Comparison of ENCODE assay signal across 8 cellular contexts in the genomic region with DNA sequence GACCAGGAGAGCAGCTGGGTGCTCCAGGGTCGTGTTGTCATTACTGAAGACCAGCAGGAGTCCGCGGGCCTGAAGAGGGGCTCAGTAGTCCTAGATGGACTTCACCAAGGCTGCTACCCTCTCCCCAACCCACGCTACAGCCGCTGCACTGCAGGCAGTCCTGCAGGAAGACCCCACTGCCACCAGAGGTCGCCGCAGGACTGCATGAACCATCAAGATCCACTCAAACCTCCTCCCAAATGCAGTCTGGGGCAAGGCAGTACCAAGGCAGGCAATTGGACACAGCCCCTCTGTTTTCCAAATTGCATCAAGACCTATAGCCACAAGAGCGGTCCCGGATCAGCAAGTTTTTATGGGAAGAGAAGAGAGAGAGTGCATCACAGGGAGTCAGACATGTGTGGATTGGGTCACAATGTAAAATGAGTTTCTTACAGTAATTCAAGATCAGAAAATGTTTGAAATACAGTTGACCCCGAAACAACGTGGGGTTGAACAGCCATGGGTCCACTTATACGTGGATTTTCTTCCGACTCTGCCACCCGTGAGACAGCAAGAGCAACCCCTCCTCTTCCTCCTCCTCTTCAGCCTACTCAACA. TPM values are rescaled to one million over a fixed set of nuclear protein-coding genes. Genes with fewer than 3 reads are reported as not detected.
DNase-seq lines count a peak whose midpoint lies in the region; ATAC-seq, FAIRE-seq and TF ChIP-seq lines count a peak whose summit lies in the region.

No MANE protein-coding gene starts in this region.

- intact Hi-C loops in pancreas (cut with DNase I), result no loop called here

- H3K36me3 ChIP-seq in KMS-11 (ENCODE audit: insufficient read depth) (no peaks in the 10 kb centered on the region), gastroesophageal sphincter (peaks cover 0 to 88% of the 10 kb centered on the region in 2 donors), pancreas (peaks cover 3 to 7% (median 5%) of the 10 kb centered on the region in 3 donors)

- no peak overlapping the region for H3K9ac ChIP-seq in KMS-11

- no peak overlapping the region for H3K4me2 ChIP-seq in KMS-11

- H4K20me1 ChIP-seq in KMS-11 (ENCODE audit: insufficient read depth), result no peaks in the 10 kb centered on the region

- no peaks in the 10 kb centered on the region for H3K4me1 ChIP-seq in KMS-11 (ENCODE audit: low read depth, poor library complexity, severe bottlenecking)
- no peaks in the 10 kb centered on the region for H3K4me1 ChIP-seq in gastroesophageal sphincter
- no peaks in the 10 kb centered on the region for H3K4me1 ChIP-seq in pancreas

- FAIRE-seq in pancreas (lab: Jason Lieb, UNC), result no peak

- H3K36me3 Mint-ChIP-seq in type B pancreatic cell, result no peaks in the 10 kb centered on the region

- peaks cover 4% of the 10 kb centered on the region for H3K4me1 Mint-ChIP-seq in type B pancreatic cell (ENCODE audit: unreplicated experiment)

- 25 to 40% methylated on average over 5 to 9 of the region's 14 CpGs for WGBS in gastroesophageal sphincter (ENCODE audit: low coverage in 1 of 2), 2 donors
- WGBS in pancreas, 2 donors, result 20% methylated on average over 14 of the region's 14 CpGs

- DNase-seq in G401 (ENCODE audit: low spot score), result peak; percentile 83
- DNase-seq in SHP77 (lab: John Stamatoyannopoulos, UW), result peak; percentile 53 to 77
- peak; percentile 44 for DNase-seq in activated effector memory CD4-positive, alpha-beta T cell treated with Interleukin-2 at 50 U/mL for 16 hours
- peak; percentile 58 to 92 (median 82) for DNase-seq in pancreas
- DNase-seq in type B pancreatic cell (ENCODE audit: extremely low spot score, unreplicated experiment), result peak; percentile 86

- H3K9me3 ChIP-seq in gastroesophageal sphincter, result no peaks in the 10 kb centered on the region
- H3K9me3 ChIP-seq in pancreas, result no peaks in the 10 kb centered on the region

- peak overlapping the region; percentile 21; the same call in 1 of the 2 replicates for H2AFZ ChIP-seq in KMS-11 (ENCODE audit: low read depth)

- H3K4me3 ChIP-seq in KMS-11 (IDR thresholded peaks at IDR 0.05; ENCODE audit: insufficient read depth, low read depth, low read length) (no peak overlapping the region), gastroesophageal sphincter (no peak overlapping the region), pancreas (no peak overlapping the region)

- TF ChIP-seq CTCF in KMS-11 (conservative IDR thresholded peaks at IDR 0.05; ENCODE audit: low read depth, low read length) (peak; percentile 99), gastroesophageal sphincter (IDR thresholded peaks at IDR 0.05) (peak; percentile 92 to 97 (median 96)), pancreas (IDR thresholded peaks at IDR 0.05) (peak; percentile 91 to 98 (median 94)), type B pancreatic cell (conservative IDR thresholded peaks at IDR 0.05) (peak; percentile 98)

- no peak for TF ChIP-seq POLR2A in gastroesophageal sphincter (IDR thresholded peaks at IDR 0.05)

- no peaks in the 10 kb centered on the region for H3K79me2 ChIP-seq in KMS-11 (ENCODE audit: insufficient read depth, low read depth)

- in situ Hi-C loops in G401 (cut with HindIII; ENCODE audit: low sequenced_read_pairs), result no loop called here

- no peak for TF ChIP-seq EP300 in gastroesophageal sphincter (IDR thresholded peaks at IDR 0.05)

- no peaks in the 10 kb centered on the region for H3K9me3 Mint-ChIP-seq in type B pancreatic cell

- H3K4me3 Mint-ChIP-seq in type B pancreatic cell, result no peak overlapping the region

- no peaks in the 10 kb centered on the region for H3K27me3 ChIP-seq in KMS-11 (ENCODE audit: insufficient read depth, low read depth)
- H3K27me3 ChIP-seq in gastroesophageal sphincter, result no peaks in the 10 kb centered on the region
- H3K27me3 ChIP-seq in pancreas, result no peaks in the 10 kb centered on the region

- ATAC-seq in GM21723 (IDR thresholded peaks at IDR 0.05; ENCODE audit: unreplicated experiment) (peak; percentile 82), gastroesophageal sphincter (peak; percentile 77), pancreas (peak; percentile 85 to 99 (median 96))

- no peaks in the 10 kb centered on the region for H3K27me3 Mint-ChIP-seq in type B pancreatic cell

- H3K27ac Mint-ChIP-seq in type B pancreatic cell, result no peak overlapping the region

- no peak overlapping the region for H3K27ac ChIP-seq in KMS-11
- H3K27ac ChIP-seq in gastroesophageal sphincter, result no peak overlapping the region
- no peak overlapping the region for H3K27ac ChIP-seq in pancreas

RNA-seq across cellular contexts. Expression of a gene that starts 46.7 kb away (rescaled TPM):
- 16.2 and 17.8 TPM in 2 replicates for total RNA-seq in G401 (2014; rRNA removed; shearing (Covaris generic))
- total RNA-seq in gastroesophageal sphincter (10 to 100 TPM in 3 of 4 donors, 1 to 10 TPM in 1; 5.3 to 47.9 (median 18.6) TPM), pancreas (10 to 100 TPM in 2 of 6 donors, 1 to 10 TPM in 4; 6.3 to 11.4 (median 8.7) TPM), type B pancreatic cell (ENCODE audit: low replicate concordance) (3.2 and 17.8 TPM in 2 replicates)
- polyA plus RNA-seq in pancreas, result 10 to 100 TPM; 19.3 to 21.7 TPM

RNA-seq across cellular contexts. Expression of a gene that starts 58.7 kb away (rescaled TPM):
- total RNA-seq in G401 (2014; rRNA removed; shearing (Covaris generic)), result not detected in 2 replicates
- total RNA-seq in gastroesophageal sphincter, result not detected
- total RNA-seq in pancreas, result 1 to 10 TPM in 2 of 6 donors, under 1 TPM in 1, not detected in 3; 0.04 to 8.1 (median 4.0) TPM
- polyA plus RNA-seq in pancreas, result under 1 TPM in 1 of 2 donors, not detected in 1; 0.05 TPM
- total RNA-seq in type B pancreatic cell (ENCODE audit: low replicate concordance), result 7.3 and 50.8 TPM in 2 replicates
